ENCODE assay signal across 8 cellular contexts in the genomic region with DNA sequence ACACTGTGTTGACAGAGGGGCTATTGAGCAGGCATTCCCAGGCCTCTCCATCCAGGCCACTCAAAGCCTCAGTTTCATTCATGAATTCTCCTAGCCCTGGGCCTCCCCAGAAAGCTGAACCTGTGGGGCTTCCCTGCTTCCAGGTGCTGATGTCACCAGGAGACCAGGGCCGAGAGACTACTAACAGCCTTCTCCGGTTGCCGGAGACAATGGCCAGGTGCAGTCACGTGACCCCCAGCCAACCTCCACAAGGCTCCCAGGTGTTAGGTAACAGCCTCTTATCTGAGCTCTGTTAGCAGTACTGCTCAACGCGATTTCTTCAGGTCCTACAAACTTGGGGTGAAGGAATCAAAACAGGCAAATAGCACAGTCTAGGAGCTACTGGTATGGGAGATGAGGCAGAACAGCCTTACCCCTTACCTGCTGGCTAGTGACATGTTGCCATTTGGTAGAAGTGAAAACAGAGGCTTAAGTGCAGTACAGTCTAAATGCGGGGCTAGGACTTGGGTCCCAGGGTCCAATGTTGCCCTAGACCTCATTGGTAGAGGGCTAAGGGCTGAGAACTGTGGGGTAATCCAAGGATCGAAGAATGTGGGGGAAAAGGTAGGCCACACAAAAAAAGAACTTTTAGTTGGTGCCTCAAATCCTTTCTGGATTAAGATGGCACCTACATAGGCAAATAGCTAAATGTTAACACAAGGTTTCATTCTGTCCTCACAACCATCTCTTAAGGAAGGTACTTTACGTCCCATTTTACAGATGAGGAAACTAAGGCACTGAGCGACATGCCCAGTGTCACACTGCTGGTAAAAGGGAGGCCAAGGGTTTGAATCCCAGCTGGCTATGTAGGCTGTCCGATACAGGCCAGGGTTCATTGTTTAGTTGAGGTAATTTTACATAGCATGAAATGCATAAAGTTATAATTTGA. TPM values are rescaled to one million over a fixed set of nuclear protein-coding genes. Genes with fewer than 3 reads are reported as not detected.
DNase-seq lines count a peak whose midpoint lies in the region; ATAC-seq and TF ChIP-seq lines count a peak whose summit lies in the region.

No MANE protein-coding gene starts in this region.

- peaks cover 30% of the 10 kb centered on the region for H3K4me1 Mint-ChIP-seq in endothelial cell (ENCODE audit: unreplicated experiment)

- ATAC-seq in HG03520 (IDR thresholded peaks at IDR 0.05; ENCODE audit: unreplicated experiment) = no peak
- ATAC-seq in HG02623 (IDR thresholded peaks at IDR 0.05; ENCODE audit: unreplicated experiment) = no peak

- H3K36me3 Mint-ChIP-seq in endothelial cell (ENCODE audit: low read depth, unreplicated experiment) = peaks cover 19% of the 10 kb centered on the region

- in situ Hi-C loops in GM13976 (cut with MboI; ENCODE audit: low sequenced_read_pairs, unreplicated experiment) = loop anchor here (25.0 kb wide), 1 partner anchor 227 kb away; no protein-coding TSS in a partner anchor

- DNase-seq in DMS153 (lab: John Stamatoyannopoulos, UW) = peak; percentile 90
- DNase-seq in NCI-H2029 treated with DMSO at 0.1 percent for 48 hours (lab: John Stamatoyannopoulos, UW) = peak; percentile 75
- peak; percentile 33 for DNase-seq in activated T-helper 9 cell treated with anti-CD3 and anti-CD28 coated beads, Interleukin-2, amount 50 U/mL, for 16 hours (ENCODE audit: low read depth)
- DNase-seq in mucosa of gallbladder (ENCODE audit: low spot score) = peak; percentile 88
- no peak for DNase-seq in endothelial cell (ENCODE audit: low spot score)
- no peak for DNase-seq in GM13976 (ENCODE audit: low spot score)

- TF ChIP-seq CTCF in endothelial cell (IDR thresholded peaks at IDR 0.05; ENCODE audit: unreplicated experiment) = no peak
- TF ChIP-seq CTCF in GM13976 (IDR thresholded peaks at IDR 0.05; ENCODE audit: borderline replicate concordance, control extremely low read depth, extremely low read depth, insufficient read depth, missing control alignments) = no peak

- no peak overlapping the region for H3K4me3 Mint-ChIP-seq in endothelial cell (ENCODE audit: unreplicated experiment)

- no peaks in the 10 kb centered on the region for H3K9me3 Mint-ChIP-seq in endothelial cell (ENCODE audit: unreplicated experiment)

- H3K27ac Mint-ChIP-seq in endothelial cell (ENCODE audit: unreplicated experiment) = no peak overlapping the region

- H3K27me3 Mint-ChIP-seq in endothelial cell (ENCODE audit: unreplicated experiment) = peaks cover 9% of the 10 kb centered on the region

RNA-seq across cellular contexts. Expression of a gene that starts 3.8 kb away (rescaled TPM):
- total RNA-seq in mucosa of gallbladder (78.5 TPM), endothelial cell (ENCODE audit: unreplicated experiment) (48.2 TPM)

Comparison
In these comparisons a context has a peak if more than half of its experiments do, and no peak if none do; other contexts are left out.
1. DNase-seq: peak in DMS153 (single experiment), NCI-H2029 treated with DMSO at 0.1 percent for 48 hours (single experiment), activated T-helper 9 cell treated with anti-CD3 and anti-CD28 coated beads, Interleukin-2, amount 50 U/mL, for 16 hours (single experiment) and mucosa of gallbladder (single experiment); none in endothelial cell (single experiment) and GM13976 (single experiment).